Comparison of ENCODE assay signal across 39 cellular contexts in the genomic region with DNA sequence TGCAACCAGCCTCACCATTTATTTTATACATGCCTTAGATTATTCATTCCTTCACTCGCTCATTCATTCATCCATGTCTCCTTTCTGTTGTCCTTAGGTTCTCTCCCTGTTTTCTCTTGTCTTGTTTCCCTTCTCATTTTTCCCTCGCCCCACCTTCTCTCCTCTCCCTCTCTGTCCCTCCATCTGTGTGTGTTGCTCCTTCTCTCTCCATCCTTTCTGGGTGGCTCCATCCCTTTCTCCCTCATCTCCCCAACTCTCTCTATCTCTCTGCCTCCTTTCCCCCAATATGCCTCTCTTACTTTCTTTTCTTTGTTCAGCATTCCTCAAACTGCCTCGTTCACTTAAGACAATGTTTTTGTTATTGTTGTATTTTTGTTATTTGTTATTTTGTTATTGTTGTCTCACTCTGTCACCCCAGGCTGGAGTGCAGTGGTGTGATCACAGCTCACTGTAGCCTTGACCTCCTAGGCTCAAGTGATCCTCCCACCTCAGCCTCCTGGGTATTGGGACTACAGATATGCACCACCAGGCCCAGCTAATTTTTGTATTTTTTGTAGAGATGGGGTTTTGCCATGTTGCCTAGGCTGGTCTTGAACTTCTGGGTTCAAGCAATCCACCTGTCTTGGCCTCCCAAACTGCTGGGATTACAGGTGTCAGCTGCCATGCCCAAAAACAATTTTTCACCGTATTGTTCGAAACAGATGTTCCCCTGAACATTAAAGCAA. TPM values are rescaled to one million over a fixed set of nuclear protein-coding genes. Genes with fewer than 3 reads are reported as not detected.
"Had no signal": no experiment of that assay in that cellular context is flagged by ENCODE, and none has a peak within 500 bp of the region (broad histone marks: within the 10 kb centered on the region; RNA-seq: fewer than 3 reads in every experiment).

No MANE protein-coding gene starts in this region.

- H3K4me2 ChIP-seq: PC-9 had no signal

- H3K27me3 ChIP-seq: brain microvascular endothelial cell had no signal

- H2AFZ ChIP-seq: PC-9 had no signal

- H3K36me3 ChIP-seq: brain microvascular endothelial cell, WERI-Rb-1 had no signal

- H3K27ac ChIP-seq: brain microvascular endothelial cell, PC-9, RWPE1 had no signal

- DNase-seq: activated CD4-positive, alpha-beta T cell treated with anti-CD3 and anti-CD28 coated beads for 1 hour; activated CD4-positive, alpha-beta T cell treated with anti-CD3 and anti-CD28 coated beads for 48 hours; activated CD4-positive, CD25-positive, alpha-beta regulatory T cell; activated CD8-positive, alpha-beta memory T cell treated with anti-CD3 and anti-CD28 coated beads for 24 hours; activated CD8-positive, alpha-beta memory T cell treated with anti-CD3 and anti-CD28 coated beads, Interleukin-2, amount 10 ng/mL, durations not matched to agents 7 days and 5 days; activated CD8-positive, alpha-beta memory T cell treated with anti-CD3 and anti-CD28 coated beads, Interleukin-2, amount 50 U/mL, for 48 hours; activated effector memory CD4-positive, alpha-beta T cell treated with Interleukin-2 at 50 U/mL for 16 hours; activated naive CD4-positive, alpha-beta T cell; activated naive CD4-positive, alpha-beta T cell treated with anti-CD3 and anti-CD28 coated beads, Interleukin-2, amount 50 U/mL, for 16 hours; activated naive CD8-positive, alpha-beta T cell treated with anti-CD3 and anti-CD28 coated beads for 36 hours; activated T-cell treated with anti-CD3 and anti-CD28 coated beads, Interleukin-2, amount 50 U/mL, for 48 hours; amniotic stem cell; brain microvascular endothelial cell; central memory CD4-positive, alpha-beta T cell; NCI-H1092 treated with DMSO at 0.1 percent for 48 hours; NCI-H1417; NCI-H146; NCI-H187; NCI-H2107; NCI-H2171; NCI-H510A; NCI-H526; NCI-H748 treated with DMSO at 0.1 percent for 48 hours; NK-92 treated with Interleukin-12 subunit alpha and Interleukin-12 subunit beta, amount 100 ng/mL, for 24 hours; PC-9; SIG-M5; T-cell; T-helper 2 cell; T-helper 9 cell; WERI-Rb-1 had no signal

- FAIRE-seq: RCC 7860 had no signal

- H3K4me3 ChIP-seq: PC-9 had no signal

RNA-seq across cellular contexts. Expression of a gene that starts 27.5 kb away (rescaled TPM):
- total RNA-seq: activated CD4-positive, alpha-beta memory T cell treated with anti-CD3 and anti-CD28 coated beads, Interleukin-2, amount 10 ng/mL, durations not matched to agents 7 days and 5 days; activated CD8-positive, alpha-beta memory T cell treated with anti-CD3 and anti-CD28 coated beads, Interleukin-2, amount 10 ng/mL, durations not matched to agents 7 days and 5 days; activated naive CD8-positive, alpha-beta T cell treated with anti-CD3 and anti-CD28 coated beads for 36 hours; aorta; cerebellum; M059J; OCI-LY7; PC-9; Right ventricle myocardium inferior; SK-MEL-5; T-cell had no signal
- polyA plus RNA-seq: aorta had no signal

RNA-seq across cellular contexts. Expression of a gene that starts 31.8 kb away (rescaled TPM):
- total RNA-seq: activated CD4-positive, alpha-beta memory T cell treated with anti-CD3 and anti-CD28 coated beads, Interleukin-2, amount 10 ng/mL, durations not matched to agents 7 days and 5 days; activated CD8-positive, alpha-beta memory T cell treated with anti-CD3 and anti-CD28 coated beads, Interleukin-2, amount 10 ng/mL, durations not matched to agents 7 days and 5 days; activated naive CD8-positive, alpha-beta T cell treated with anti-CD3 and anti-CD28 coated beads for 36 hours; aorta; cerebellum; M059J; OCI-LY7; PC-9; Right ventricle myocardium inferior; SK-MEL-5; T-cell had no signal
- polyA plus RNA-seq: aorta had no signal

RNA-seq across cellular contexts. Expression of a gene that starts 34.6 kb away (rescaled TPM):
- total RNA-seq: activated CD4-positive, alpha-beta memory T cell treated with anti-CD3 and anti-CD28 coated beads, Interleukin-2, amount 10 ng/mL, durations not matched to agents 7 days and 5 days; activated CD8-positive, alpha-beta memory T cell treated with anti-CD3 and anti-CD28 coated beads, Interleukin-2, amount 10 ng/mL, durations not matched to agents 7 days and 5 days; activated naive CD8-positive, alpha-beta T cell treated with anti-CD3 and anti-CD28 coated beads for 36 hours; aorta; cerebellum; M059J; OCI-LY7; PC-9; Right ventricle myocardium inferior; SK-MEL-5; T-cell had no signal
- polyA plus RNA-seq: aorta had no signal

RNA-seq across cellular contexts. Expression of a gene that starts 39.5 kb away (rescaled TPM):
- total RNA-seq: activated CD4-positive, alpha-beta memory T cell treated with anti-CD3 and anti-CD28 coated beads, Interleukin-2, amount 10 ng/mL, durations not matched to agents 7 days and 5 days; activated CD8-positive, alpha-beta memory T cell treated with anti-CD3 and anti-CD28 coated beads, Interleukin-2, amount 10 ng/mL, durations not matched to agents 7 days and 5 days; activated naive CD8-positive, alpha-beta T cell treated with anti-CD3 and anti-CD28 coated beads for 36 hours; aorta; cerebellum; M059J; OCI-LY7; PC-9; Right ventricle myocardium inferior; SK-MEL-5; T-cell had no signal
- polyA plus RNA-seq: aorta had no signal
